Comparison of ENCODE assay signal across 1 cellular context in the genomic region with DNA sequence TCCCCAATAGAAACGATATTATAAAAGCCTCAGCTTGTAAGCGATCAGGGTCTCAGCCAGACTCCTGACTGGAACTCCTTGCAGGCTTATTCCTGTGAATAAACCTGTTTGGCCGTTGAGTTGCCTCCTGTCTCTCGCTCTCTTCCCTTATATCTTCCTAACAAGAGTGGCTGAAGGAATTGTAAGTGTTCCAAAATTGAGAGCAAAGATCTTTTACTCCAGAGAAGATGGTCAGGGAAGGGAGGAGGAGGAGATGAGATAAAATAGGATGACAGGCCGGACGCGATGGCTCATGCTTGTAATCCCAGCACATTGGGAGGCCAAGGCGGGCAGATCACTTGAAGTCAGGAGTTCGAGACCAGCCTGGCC.
TF ChIP-seq lines count a peak whose summit lies in the region.

No MANE protein-coding gene starts in this region.

TF ChIP-seq in K562, 482 proteins besides CTCF, POLR2A, EP300 and RAD21:
- TF ChIP-seq HOXB6 (CRISPR knock-in tag; IDR thresholded peaks at IDR 0.05; ENCODE audit: borderline replicate concordance) (no peak), ZNF347 (CRISPR knock-in tag; IDR thresholded peaks at IDR 0.05; ENCODE audit: low read depth) (no peak), DMBX1 (CRISPR knock-in tag; IDR thresholded peaks at IDR 0.05; ENCODE audit: borderline replicate concordance) (no peak), BMI1 (IDR thresholded peaks at IDR 0.05; ENCODE audit: low read length) (no peak), HEY1 (CRISPR knock-in tag; IDR thresholded peaks at IDR 0.05; ENCODE audit: borderline replicate concordance) (no peak), CREM (IDR thresholded peaks at IDR 0.05; ENCODE audit: low read depth) (no peak), FOXJ3 (CRISPR knock-in tag; IDR thresholded peaks at IDR 0.05) (no peak), BDP1 (IDR thresholded peaks at IDR 0.05; ENCODE audit: insufficient read depth, insufficient read length) (no peak), ERF (CRISPR knock-in tag; IDR thresholded peaks at IDR 0.05) (no peak), MAFK (IDR thresholded peaks at IDR 0.05; ENCODE audit: low read length) (no peak), FOXK1 (CRISPR knock-in tag; IDR thresholded peaks at IDR 0.05; ENCODE audit: borderline replicate concordance) (no peak), TRIM24 (IDR thresholded peaks at IDR 0.05) (no peak), FOXM1 (IDR thresholded peaks at IDR 0.05; ENCODE audit: low read depth) (no peak), FOXM1 (CRISPR knock-in tag; IDR thresholded peaks at IDR 0.05; ENCODE audit: low read depth) (no peak)
- TF ChIP-seq, protein P1, sequence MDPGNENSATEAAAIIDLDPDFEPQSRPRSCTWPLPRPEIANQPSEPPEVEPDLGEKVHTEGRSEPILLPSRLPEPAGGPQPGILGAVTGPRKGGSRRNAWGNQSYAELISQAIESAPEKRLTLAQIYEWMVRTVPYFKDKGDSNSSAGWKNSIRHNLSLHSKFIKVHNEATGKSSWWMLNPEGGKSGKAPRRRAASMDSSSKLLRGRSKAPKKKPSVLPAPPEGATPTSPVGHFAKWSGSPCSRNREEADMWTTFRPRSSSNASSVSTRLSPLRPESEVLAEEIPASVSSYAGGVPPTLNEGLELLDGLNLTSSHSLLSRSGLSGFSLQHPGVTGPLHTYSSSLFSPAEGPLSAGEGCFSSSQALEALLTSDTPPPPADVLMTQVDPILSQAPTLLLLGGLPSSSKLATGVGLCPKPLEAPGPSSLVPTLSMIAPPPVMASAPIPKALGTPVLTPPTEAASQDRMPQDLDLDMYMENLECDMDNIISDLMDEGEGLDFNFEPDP (CRISPR knock-in tag; IDR thresholded peaks at IDR 0.05), result no peak
